Comparison of ENCODE assay signal across 13 cellular contexts in the genomic region with DNA sequence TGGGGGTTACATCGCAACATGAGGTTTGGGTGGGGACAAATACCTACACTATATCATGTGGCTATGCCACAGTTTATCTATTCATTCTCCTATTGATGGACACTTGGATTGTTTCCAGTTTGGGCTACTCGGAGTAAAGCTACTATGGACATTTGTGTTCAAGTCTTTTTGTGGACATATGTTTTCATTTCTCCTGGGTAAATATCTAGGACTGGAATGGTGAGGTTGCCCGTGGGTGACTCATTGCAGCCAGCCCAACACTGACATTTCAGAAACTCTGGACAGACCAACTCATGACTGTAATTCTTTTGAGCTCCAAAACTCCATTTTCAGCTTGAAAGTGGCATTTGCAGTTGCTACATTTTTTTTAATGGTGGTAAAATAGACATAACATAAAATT.
"Had no signal": no experiment of that assay in that cellular context is flagged by ENCODE, and none has a peak within 500 bp of the region (broad histone marks: within the 10 kb centered on the region; RNA-seq: fewer than 3 reads in every experiment).

No MANE protein-coding gene starts in this region.

- H3K4me3 ChIP-seq: dorsolateral prefrontal cortex, esophagus muscularis mucosa, hepatocyte, stomach, thyroid gland, uterus had no signal

- DNase-seq: activated CD4-positive, alpha-beta T cell treated with anti-CD3 and anti-CD28 coated beads, Interleukin-2, amount 50 U/mL, for 48 hours; activated CD8-positive, alpha-beta memory T cell treated with anti-CD3 and anti-CD28 coated beads, Interleukin-2, amount 10 ng/mL, durations not matched to agents 7 days and 5 days; activated effector memory CD4-positive, alpha-beta T cell treated with anti-CD3 and anti-CD28 coated beads, Interleukin-2, amount 50 U/mL, for 16 hours; activated T-cell treated with anti-CD3 and anti-CD28 coated beads, Interleukin-2, amount 50 U/mL, for 24 hours; amygdala; dorsolateral prefrontal cortex; retina; stomach; T-helper 17 cell; thyroid gland; uterus had no signal
